ENCODE assay signal across 1 cellular context in genomic region chr22:45475876-45476514, GRCh38.
TF ChIP-seq lines count a peak whose summit lies in the region.

No MANE protein-coding gene starts in this region.

TF ChIP-seq in GM23338, 12 proteins besides CTCF, POLR2A, EP300 and RAD21 (continued from another document):
- TF ChIP-seq ZNF462 (CRISPR knock-in tag; IDR thresholded peaks at IDR 0.05): no peak
- TF ChIP-seq ETS1 (IDR thresholded peaks at IDR 0.05): no peak
- no peak for TF ChIP-seq POLR2AphosphoS5 (IDR thresholded peaks at IDR 0.05; ENCODE audit: low read depth)
- no peak for TF ChIP-seq JUNB (IDR thresholded peaks at IDR 0.05; ENCODE audit: unreplicated experiment)
- TF ChIP-seq ZNF114 (CRISPR knock-in tag; IDR thresholded peaks at IDR 0.05): no peak
- TF ChIP-seq STAT1 (IDR thresholded peaks at IDR 0.05; ENCODE audit: unreplicated experiment): no peak
- TF ChIP-seq NANOG (IDR thresholded peaks at IDR 0.05; ENCODE audit: borderline replicate concordance): no peak
- no peak for TF ChIP-seq ZNF331 (CRISPR knock-in tag; IDR thresholded peaks at IDR 0.05; ENCODE audit: low read depth)
- TF ChIP-seq CREB1 (CRISPR knock-in tag; IDR thresholded peaks at IDR 0.05; ENCODE audit: low read depth): no peak
- no peak for TF ChIP-seq REST (IDR thresholded peaks at IDR 0.05; ENCODE audit: unreplicated experiment)
- no peak for TF ChIP-seq EZH2phosphoT487 (IDR thresholded peaks at IDR 0.05; ENCODE audit: unreplicated experiment)
